In genomic region chr2:28927878-28928277, GRCh38 we compare ENCODE assay signal across 26 cellular contexts. TPM values are rescaled to one million over a fixed set of nuclear protein-coding genes. Genes with fewer than 3 reads are reported as not detected.
DNase-seq lines count a peak whose midpoint lies in the region; ATAC-seq and TF ChIP-seq lines count a peak whose summit lies in the region.
"Had no signal": no experiment of that assay in that cellular context is flagged by ENCODE, and none has a peak within 500 bp of the region (broad histone marks: within the 10 kb centered on the region; RNA-seq: fewer than 3 reads in every experiment).

No MANE protein-coding gene starts in this region.

- no peak for ATAC-seq in GM21423 (IDR thresholded peaks at IDR 0.05; ENCODE audit: unreplicated experiment)
- no peak for ATAC-seq in left ventricle myocardium superior
- ATAC-seq: naive thymus-derived CD8-positive, alpha-beta T cell; WTC11 had no signal

- TF ChIP-seq CTCF in fibroblast of villous mesenchyme (IDR thresholded peaks at IDR 0.05; ENCODE audit: insufficient read depth, low read depth, low read length), result no peak

- no peak overlapping the region for H3K4me3 ChIP-seq in fibroblast of villous mesenchyme (ENCODE audit: low read depth, low read length)
- H3K4me3 ChIP-seq: adrenal gland, sigmoid colon, tibial nerve had no signal

- intact Hi-C loops in left ventricle myocardium superior (cut with micrococcal nuclease), result no loop called here

- peak; percentile 21 for DNase-seq in AG08396 (ENCODE audit: low spot score)
- DNase-seq in GM03348 (ENCODE audit: low spot score), result peak; percentile 41
- DNase-seq in astrocyte of the hippocampus (ENCODE audit: low read depth, low spot score), result peak; percentile 7
- DNase-seq in fibroblast of villous mesenchyme (ENCODE audit: low read depth), result peak; percentile 75
- DNase-seq in left ventricle myocardium superior, result no peak
- DNase-seq in stimulated activated CD4-positive, alpha-beta T cell treated with anti-CD3 and anti-CD28 coated beads, Interleukin-4, amount 100 ng/mL, for 4 hours, result no peak
- DNase-seq in iPS-NIHi11 (ENCODE audit: low spot score), result no peak
- DNase-seq: activated CD8-positive, alpha-beta memory T cell treated with anti-CD3 and anti-CD28 coated beads for 24 hours; adrenal gland; BE2C; effector CD8-positive, alpha-beta T cell; GF-D8; hippocampal formation; naive thymus-derived CD8-positive, alpha-beta T cell; NCI-H146; NCI-H2171; NCI-H748 treated with DMSO at 0.1 percent for 48 hours; SIG-M5; sigmoid colon; stimulated activated naive CD4-positive, alpha-beta T cell treated with Interleukin-2 at 50 U/mL for 16 hours; T-helper 2 cell had no signal

RNA-seq across cellular contexts. Expression of gene WDR43, which starts 33.4 kb away (rescaled TPM):
- total RNA-seq in fibroblast of villous mesenchyme (61.5 and 131 TPM in 2 replicates), left ventricle myocardium superior (18.0 TPM)

RNA-seq across cellular contexts. Expression of gene TOGARAM2, which starts 53.2 kb away (rescaled TPM):
- total RNA-seq in fibroblast of villous mesenchyme (under 0.01 and 0.43 TPM in 2 replicates), left ventricle myocardium superior (43.9 TPM)
- total RNA-seq: kidney epithelial cell, M059J had no signal

RNA-seq across cellular contexts. Expression of gene TRMT61B, which starts 57.8 kb away (rescaled TPM):
- total RNA-seq in fibroblast of villous mesenchyme (12.5 and 13.9 TPM in 2 replicates), left ventricle myocardium superior (24.7 TPM)

Comparison
In these comparisons a context has a peak if more than half of its experiments do, and no peak if none do; other contexts are left out.
1. DNase-seq: peak in AG08396 (single experiment), GM03348 (single experiment), astrocyte of the hippocampus (single experiment) and fibroblast of villous mesenchyme (single experiment); none in left ventricle myocardium superior (single experiment), stimulated activated CD4-positive, alpha-beta T cell treated with anti-CD3 and anti-CD28 coated beads, Interleukin-4, amount 100 ng/mL, for 4 hours (0 of 2) and iPS-NIHi11 (single experiment).
2. RNA of gene TOGARAM2, which starts 53.2 kb away (total RNA-seq): 43.9 TPM in left ventricle myocardium superior (single experiment); under 0.01 to 0.43 TPM in fibroblast of villous mesenchyme; every median in the first group is over 10 times any median in the second.